31 cellular contexts compared by ENCODE assay signal in genomic region chr2:16228471-16228870, GRCh38.
"Had no signal": no experiment of that assay in that cellular context is flagged by ENCODE, and none has a peak within 500 bp of the region (broad histone marks: within the 10 kb centered on the region; RNA-seq: fewer than 3 reads in every experiment).

No MANE protein-coding gene starts in this region.

- H3K27ac ChIP-seq: PC-9, RWPE1, SK-N-MC had no signal

- ATAC-seq: Panc1, Right ventricle myocardium inferior, SK-N-SH treated with all-trans-retinoic acid at 6 μM for 48 hours, T-cell had no signal

- FAIRE-seq: RCC 7860 had no signal

- H3K4me1 Mint-ChIP-seq: T-cell had no signal

- H3K4me3 ChIP-seq: PC-9, SJCRH30, SK-N-MC had no signal

- H3K27me3 ChIP-seq: SJCRH30 had no signal

- DNase-seq: Karpas-422, MM.1S, MV-4-11, NCI-H1092, NCI-H1105, NCI-H1417 treated with DMSO at 0.1 percent for 48 hours, NCI-H1436 treated with DMSO at 0.1 percent for 48 hours, NCI-H187, NCI-H1930, NCI-H2029 treated with DMSO at 0.1 percent for 48 hours, NCI-H2081 treated with DMSO at 0.1 percent for 48 hours, NCI-H2107, NCI-H2171, NCI-H226, NCI-H446 treated with DMSO at 0.1 percent for 48 hours, NCI-H510A, NCI-H524, NCI-H526, NCI-H69, NCI-H748 treated with DMSO at 0.1 percent for 48 hours, NCI-H82, PC-9, SIG-M5, SJCRH30, T-cell had no signal

- H3K36me3 Mint-ChIP-seq: T-cell had no signal

- H3K4me3 Mint-ChIP-seq: T-cell had no signal

- H3K27ac Mint-ChIP-seq: T-cell had no signal

- H2AFZ ChIP-seq: PC-9 had no signal

- H3K36me3 ChIP-seq: SJCRH30 had no signal

- H3K27me3 Mint-ChIP-seq: T-cell had no signal

- H3K4me2 ChIP-seq: PC-9 had no signal

- H3K9me3 ChIP-seq: SJCRH30 had no signal

- H3K9me3 Mint-ChIP-seq: T-cell had no signal
